In genomic region chr13:23579072-23579885, GRCh38 we compare ENCODE assay signal across 8 cellular contexts. TPM values are rescaled to one million over a fixed set of nuclear protein-coding genes. Genes with fewer than 3 reads are reported as not detected.
DNase-seq lines count a peak whose midpoint lies in the region; ATAC-seq and TF ChIP-seq lines count a peak whose summit lies in the region.

No MANE protein-coding gene starts in this region.

- DNase-seq in AG10803 (ENCODE audit: low read depth) (peak; percentile 80), NCI-H526 treated with DMSO at 0.1 percent for 48 hours (lab: John Stamatoyannopoulos, UW) (peak; percentile 61), memory B cell (ENCODE audit: low spot score in 2 of 2) (peak; percentile 90 to 91)
- DNase-seq in activated CD8-positive, alpha-beta T cell treated with anti-CD3 and anti-CD28 coated beads, Interleukin-2, amount 10 ng/mL, durations not matched to agents 7 days and 5 days, result peak; percentile 92
- DNase-seq in effector CD8-positive, alpha-beta T cell (lab: John Stamatoyannopoulos, UW), result peak; percentile 86
- DNase-seq in stimulated activated CD4-positive, alpha-beta T cell treated with anti-CD3 and anti-CD28 coated beads, TNF-alpha, amount 100 ng/mL, for 48 hours (ENCODE audit: low read depth in 3 of 3), result peak; percentile 81 to 95 (median 83)

- H3K36me3 Mint-ChIP-seq in activated CD8-positive, alpha-beta T cell treated with anti-CD3 and anti-CD28 coated beads, Interleukin-2, amount 10 ng/mL, durations not matched to agents 7 days and 5 days (ENCODE audit: low read depth), result no peaks in the 10 kb centered on the region
- peaks cover 5% of the 10 kb centered on the region for H3K36me3 Mint-ChIP-seq in memory B cell

- peaks cover 13% of the 10 kb centered on the region for H3K4me1 Mint-ChIP-seq in activated CD8-positive, alpha-beta T cell treated with anti-CD3 and anti-CD28 coated beads, Interleukin-2, amount 10 ng/mL, durations not matched to agents 7 days and 5 days (ENCODE audit: low read depth)
- peaks cover 15% of the 10 kb centered on the region for H3K4me1 Mint-ChIP-seq in memory B cell

- ATAC-seq in GM19035 (IDR thresholded peaks at IDR 0.05; ENCODE audit: unreplicated experiment), result peak; percentile 83
- peak; percentile 78 for ATAC-seq in HG03196 (IDR thresholded peaks at IDR 0.05; ENCODE audit: unreplicated experiment)
- ATAC-seq in activated CD8-positive, alpha-beta T cell treated with anti-CD3 and anti-CD28 coated beads, Interleukin-2, amount 10 ng/mL, durations not matched to agents 7 days and 5 days, result peak; percentile 92
- peak; percentile 90 for ATAC-seq in memory B cell (ENCODE audit: low read depth)

- no peaks in the 10 kb centered on the region for H3K9me3 Mint-ChIP-seq in activated CD8-positive, alpha-beta T cell treated with anti-CD3 and anti-CD28 coated beads, Interleukin-2, amount 10 ng/mL, durations not matched to agents 7 days and 5 days (ENCODE audit: insufficient read depth)
- H3K9me3 Mint-ChIP-seq in memory B cell, result peaks cover 2% of the 10 kb centered on the region

- peak overlapping the region; percentile 74 for H3K4me3 ChIP-seq in AG10803 (ENCODE audit: low read length)

- peaks cover 49% of the 10 kb centered on the region for H3K27me3 Mint-ChIP-seq in activated CD8-positive, alpha-beta T cell treated with anti-CD3 and anti-CD28 coated beads, Interleukin-2, amount 10 ng/mL, durations not matched to agents 7 days and 5 days (ENCODE audit: low read depth)
- H3K27me3 Mint-ChIP-seq in memory B cell, result peaks cover 24% of the 10 kb centered on the region

- H3K4me3 Mint-ChIP-seq in activated CD8-positive, alpha-beta T cell treated with anti-CD3 and anti-CD28 coated beads, Interleukin-2, amount 10 ng/mL, durations not matched to agents 7 days and 5 days, result peak overlapping the region; percentile 75
- H3K4me3 Mint-ChIP-seq in memory B cell, result peak overlapping the region; percentile 79

- H3K27ac Mint-ChIP-seq in activated CD8-positive, alpha-beta T cell treated with anti-CD3 and anti-CD28 coated beads, Interleukin-2, amount 10 ng/mL, durations not matched to agents 7 days and 5 days, result peak overlapping the region; percentile 55
- H3K27ac Mint-ChIP-seq in memory B cell, result peak overlapping the region; percentile 41

- CTCF ChIA-PET in activated CD8-positive, alpha-beta T cell treated with anti-CD3 and anti-CD28 coated beads, Interleukin-2, amount 10 ng/mL, durations not matched to agents 7 days and 5 days (lab: Charles Lee), result interaction anchor here (1.1 to 1.2 kb wide), 2 partner anchors 31 to 309 kb away, joined by 3 read pairs; no protein-coding TSS in a partner anchor

- TF ChIP-seq CTCF in AG10803 (conservative IDR thresholded peaks at IDR 0.05; ENCODE audit: low read length), result no peak

- POLR2A ChIA-PET in activated CD8-positive, alpha-beta T cell treated with anti-CD3 and anti-CD28 coated beads, Interleukin-2, amount 10 ng/mL, durations not matched to agents 7 days and 5 days (lab: Charles Lee), result interaction anchor here (1.5 kb wide), 1 partner anchor 310 kb away, joined by 3 read pairs; the partner anchor contains the start of gene MIPEP

RNA-seq across cellular contexts. Expression of gene TNFRSF19, which starts 9.1 kb away (rescaled TPM):
- under 1 TPM in 1 of 2 experiments, not detected in 1; 0.11 TPM for total RNA-seq in activated CD8-positive, alpha-beta T cell treated with anti-CD3 and anti-CD28 coated beads, Interleukin-2, amount 10 ng/mL, durations not matched to agents 7 days and 5 days

Comparison
In these comparisons a context has a peak if more than half of its experiments do, and no peak if none do; other contexts are left out.
1. Peak in every context shown above with its lines: DNase-seq, ATAC-seq and H3K4me3 ChIP-seq.